In the genomic region with DNA sequence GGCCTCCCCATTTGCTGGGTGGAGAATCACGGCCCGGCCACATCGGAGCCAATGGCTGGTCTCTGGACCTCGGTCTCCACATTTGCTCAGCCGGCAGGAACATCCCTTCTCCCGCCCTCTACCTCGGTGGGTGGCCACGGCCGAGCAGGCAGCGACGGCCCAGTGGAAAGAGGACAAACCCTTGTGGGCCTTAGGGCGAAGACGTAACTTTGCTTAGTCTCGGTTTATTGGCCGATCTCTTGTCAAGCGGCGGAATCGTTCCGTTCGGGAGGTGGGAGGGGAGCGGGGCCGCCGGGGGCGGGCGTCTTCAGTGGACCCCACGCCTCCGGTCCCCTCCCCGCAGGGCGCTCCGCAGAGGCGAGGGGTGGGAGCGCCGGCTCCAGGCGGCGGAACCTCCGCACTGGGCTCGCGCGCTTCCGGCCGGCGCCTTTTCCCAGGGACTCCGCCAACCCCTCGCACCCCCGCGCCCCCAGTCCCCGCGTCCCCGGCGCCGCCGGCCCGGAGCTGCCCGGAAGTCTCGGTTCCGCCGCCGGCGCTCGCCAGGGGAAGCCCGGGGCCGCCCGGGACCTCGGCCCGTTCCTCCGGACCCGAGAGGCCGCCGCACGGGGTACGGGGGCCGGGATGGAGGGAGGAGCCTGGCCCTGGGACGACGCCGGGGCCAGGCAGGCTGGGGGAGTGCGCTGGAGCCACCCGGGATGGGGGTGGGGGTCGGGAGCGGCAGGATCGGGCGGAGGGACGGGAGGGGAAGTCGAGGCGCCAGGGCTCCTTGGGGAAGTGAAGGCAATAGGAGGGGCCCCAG, we compare ENCODE assay signal across 8 cellular contexts. TPM values are rescaled to one million over a fixed set of nuclear protein-coding genes. Genes with fewer than 3 reads are reported as not detected.
DNase-seq lines count a peak whose midpoint lies in the region; ATAC-seq, FAIRE-seq and TF ChIP-seq lines count a peak whose summit lies in the region.

ZNF580 (plus strand) TSS at position 426 of the 799 bp plus-strand sequence. CDS start 1,507 bp downstream, outside the sequence.

- peak within 1 kb of the TSS; percentile 88 for H3K4me3 Mint-ChIP-seq in T-helper 2 cell treated with Interferon-gamma antibody and Interleukin-4, amounts not matched to agents 5 μg/mL and 100 μg/mL, for 36 hours

- peaks cover 85% of the 10 kb centered on the region for H3K79me2 ChIP-seq in K562 (ENCODE audit: control insufficient read depth, insufficient read depth, low read length)
- peaks cover 79% of the 10 kb centered on the region for H3K79me2 ChIP-seq in hepatocyte

- DNase-seq in NOMO-1 (lab: John Stamatoyannopoulos, UW; ENCODE audit: unreplicated experiment in 2 of 2) (peak; percentile 36 to 46), NOMO-1 treated with dmso at 0.1 percent for 144 hours (lab: John Stamatoyannopoulos, UW; ENCODE audit: unreplicated experiment) (no peak), Kasumi-1 (lab: John Stamatoyannopoulos, UW) (peak; percentile 54 to 55), K562 (ENCODE audit: extremely low read depth in 1 of 4, low spot score in 3 of 4) (peak; percentile 80 to 87 (median 86)), hepatocyte (ENCODE audit: low spot score) (peak; percentile 83), renal cortical epithelial cell (ENCODE audit: low read depth) (peak; percentile 65)
- DNase-seq in T-helper 2 cell treated with Interferon-gamma antibody and Interleukin-4, amounts not matched to agents 5 μg/mL and 100 μg/mL, for 36 hours (ENCODE audit: low spot score), result peak; percentile 70

- H3K4me3 ChIP-seq in K562 (peak within 1 kb of the TSS; percentile 94), hepatocyte (peak within 1 kb of the TSS; percentile 99)

- intact Hi-C loops in K562 (cut with micrococcal nuclease), result no loop called here

- H3K36me3 ChIP-seq in K562 (ENCODE audit: control insufficient read depth, insufficient read depth, low read length) (peaks cover 30% of the 10 kb centered on the region; the same call in 2 of the 3 replicates), hepatocyte (replicated peaks; ENCODE audit: insufficient read depth, low read depth) (no peaks in the 10 kb centered on the region)

- WGBS in K562 (ENCODE audit: insufficient coverage, low coverage, missing lambda C conversion rate), result 5% methylated on average over 27 of the region's 84 CpGs
- WGBS in hepatocyte (ENCODE audit: low lambda C conversion rate, missing lambda C conversion rate), result 1% methylated on average over 26 of the region's 84 CpGs

- no peaks in the 10 kb centered on the region for H3K9me2 ChIP-seq in hepatocyte (replicated peaks; ENCODE audit: insufficient read depth)

- H3K4me2 ChIP-seq in K562 (ENCODE audit: insufficient read depth, low read length) (peak within 1 kb of the TSS; percentile 91), hepatocyte (peak within 1 kb of the TSS; percentile 92)

- H3K9me3 ChIP-seq in K562 (replicated peaks; ENCODE audit: control insufficient read depth, insufficient read depth, low read depth, low read length), result no peaks in the 10 kb centered on the region
- no peaks in the 10 kb centered on the region for H3K9me3 ChIP-seq in hepatocyte (ENCODE audit: low read depth)

- peaks cover 39% of the 10 kb centered on the region for H3K4me1 Mint-ChIP-seq in T-helper 2 cell treated with Interferon-gamma antibody and Interleukin-4, amounts not matched to agents 5 μg/mL and 100 μg/mL, for 36 hours (ENCODE audit: low read depth)

- peak; percentile 79 for ATAC-seq in K562
- ATAC-seq in HG02870 (IDR thresholded peaks at IDR 0.05; ENCODE audit: unreplicated experiment), result no peak

- no TSS peak for BruUV-seq in K562 (replicated peaks; lab: Mats Ljungman, UMichigan)

- POLR2A ChIA-PET in K562 (lab: Yijun Ruan, JAX), result interaction anchor here (0.6 to 1.0 kb wide), 2 partner anchors 23 to 798 kb away, joined by 3 to 4 read pairs; no protein-coding TSS in a partner anchor

- no peaks in the 10 kb centered on the region for H3K27me3 Mint-ChIP-seq in T-helper 2 cell treated with Interferon-gamma antibody and Interleukin-4, amounts not matched to agents 5 μg/mL and 100 μg/mL, for 36 hours (ENCODE audit: low read depth)

- in situ Hi-C loops in K562 (cut with MboI), result loop anchor here (25.0 kb wide), 2 partner anchors 503 to 672 kb away; partner anchors contain the start of genes TNNT1 and ZSCAN5A

- TF ChIP-seq CTCF in K562 (IDR thresholded peaks at IDR 0.05 in 2 of 3, conservative IDR thresholded peaks at IDR 0.05 in 1 of 3; ENCODE audit: insufficient read depth in 2 of 3, low read depth in 1 of 3, low read length in 3 of 3) (no peak), hepatocyte (IDR thresholded peaks at IDR 0.05; ENCODE audit: poor library complexity) (no peak)

- H3K9me3 Mint-ChIP-seq in T-helper 2 cell treated with Interferon-gamma antibody and Interleukin-4, amounts not matched to agents 5 μg/mL and 100 μg/mL, for 36 hours, result peaks cover 3% of the 10 kb centered on the region

- H4K20me1 ChIP-seq in K562 (replicated peaks; ENCODE audit: control insufficient read depth, insufficient read depth, low read length) (no peaks in the 10 kb centered on the region), hepatocyte (ENCODE audit: insufficient read depth, poor library complexity, severe bottlenecking) (no peaks in the 10 kb centered on the region)

- TF ChIP-seq EP300 in K562 (IDR thresholded peaks at IDR 0.05; ENCODE audit: low read length), result no peak

- FAIRE-seq in K562 (lab: Jason Lieb, UNC), result peak; percentile 78

- H3K36me3 Mint-ChIP-seq in T-helper 2 cell treated with Interferon-gamma antibody and Interleukin-4, amounts not matched to agents 5 μg/mL and 100 μg/mL, for 36 hours (ENCODE audit: low read depth), result peaks cover 31% of the 10 kb centered on the region

- H3K9ac ChIP-seq in K562 (ENCODE audit: insufficient read depth in 1 of 2, low read depth in 2 of 2, low read length in 2 of 2), result peak within 1 kb of the TSS; percentile 79 to 89

- H3K27ac ChIP-seq in K562 (ENCODE audit: extremely low read depth, low read depth, low read length), result peak within 1 kb of the TSS; percentile 74
- peak within 1 kb of the TSS; percentile 98 for H3K27ac ChIP-seq in hepatocyte

- TF ChIP-seq POLR2A in K562 (conservative IDR thresholded peaks at IDR 0.05), result no peak

- peak within 1 kb of the TSS; percentile 58 for H2AFZ ChIP-seq in K562 (ENCODE audit: low read depth, low read length)
- peak within 1 kb of the TSS; percentile 73 for H2AFZ ChIP-seq in hepatocyte

- peak within 1 kb of the TSS; percentile 88 for H3K27ac Mint-ChIP-seq in T-helper 2 cell treated with Interferon-gamma antibody and Interleukin-4, amounts not matched to agents 5 μg/mL and 100 μg/mL, for 36 hours

- H3K4me1 ChIP-seq in K562 (replicated peaks in 1 of 2; ENCODE audit: control insufficient read depth in 2 of 2, insufficient read depth in 2 of 2, low read length in 2 of 2), result peaks cover 43 to 65% of the 10 kb centered on the region in 2 experiments
- H3K4me1 ChIP-seq in hepatocyte (ENCODE audit: insufficient read depth), result peaks cover 18% of the 10 kb centered on the region

- H3K27me3 ChIP-seq in K562 (ENCODE audit: control insufficient read depth in 2 of 2, insufficient read depth in 2 of 2, low read length in 2 of 2), result no peaks in the 10 kb centered on the region
- no peaks in the 10 kb centered on the region for H3K27me3 ChIP-seq in hepatocyte

- H3K9me1 ChIP-seq in K562 (ENCODE audit: control insufficient read depth, insufficient read depth, low read length), result no peaks in the 10 kb centered on the region

- TF ChIP-seq RAD21 in K562 (CRISPR knock-in tag; conservative IDR thresholded peaks at IDR 0.05 in 1 of 2, IDR thresholded peaks at IDR 0.05 in 1 of 2), result no peak

- CTCF ChIA-PET in K562 (lab: Yijun Ruan, JAX; ENCODE audit: low intra/inter-chr PET ratio), result interaction anchor here (1.1 to 1.2 kb wide), 2 partner anchors 13 kb away, joined by 5 read pairs; partner anchors contain the start of gene U2AF2

TF ChIP-seq in K562, 482 proteins besides CTCF, POLR2A, EP300 and RAD21 (continues in another document):
- TF ChIP-seq MLX (CRISPR knock-in tag; conservative IDR thresholded peaks at IDR 0.05) (0 out of 4 replicates have a peak, but pooled peaks of 1 of the 2 experiments have one; percentile 54), JUNB (CRISPR knock-in tag; conservative IDR thresholded peaks at IDR 0.05) (no peak), ZNF764 (CRISPR knock-in tag; IDR thresholded peaks at IDR 0.05; ENCODE audit: low read depth) (peak; percentile 57; the same call in 1 of the 2 replicates), NR2C2 (CRISPR knock-in tag; IDR thresholded peaks at IDR 0.05) (no peak), NR2C2 (tag; IDR thresholded peaks at IDR 0.05) (peak; percentile 72)

RNA-seq across cellular contexts. Expression of gene ZNF580, which starts in this region (rescaled TPM):
- 26.2 and 41.7 TPM in 2 replicates for total RNA-seq in K562 (2011; cell fraction: chromatin; rRNA removed; ENCODE audit: low replicate concordance)
- 16.2 and 20.0 TPM in 2 replicates for total RNA-seq in K562 (2011; cell fraction: nucleolus; rRNA removed)
- 33.4 and 56.4 TPM in 2 replicates for total RNA-seq in K562 (2011; cell fraction: nucleoplasm; rRNA removed)
- total RNA-seq in K562 (2014; rRNA removed) (13.9 and 24.4 TPM in 2 replicates), K562 (2014; rRNA removed; fragmentation: Illumina TruSeq; extraction: Trizol) (5.2 and 5.7 TPM in 2 replicates), K562 (2015; rRNA removed; fragmentation: Illumina TruSeq; extraction: Trizol) (6.0 and 6.8 TPM in 2 replicates), K562 (2021) (38.0 and 47.4 TPM in 2 replicates), hepatocyte (6.1 and 10.1 TPM in 2 replicates), renal cortical epithelial cell (0.52 and 5.8 TPM in 2 replicates)
- polyA plus RNA-seq in K562 (2011; rRNA removed) (5.0 and 7.7 TPM in 2 replicates), K562 (2014; fragmentation: Illumina TruSeq; extraction: Trizol) (12.7 and 15.5 TPM in 2 replicates), K562 (2014; fragmentation: Nextera tagmentation; extraction: Ambion mirVana) (1 to 10 TPM; 2.3 to 3.9 TPM), K562 (2014; rRNA removed) (25.2 and 30.8 TPM in 2 replicates), hepatocyte (53.8 and 71.5 TPM in 2 replicates)
- polyA plus RNA-seq in K562 (2011; cell fraction: cytosol; rRNA removed), result 10.9 and 21.1 TPM in 2 replicates
- 39.9 and 68.6 TPM in 2 replicates for polyA plus RNA-seq in K562 (2011; cell fraction: nucleus; rRNA removed)
- polyA plus RNA-seq in K562 (2012), result 41.5 and 62.4 TPM in 2 replicates
- 4.4 and 4.6 TPM in 2 replicates for polyA minus RNA-seq in K562 (2011; rRNA and poly(A)+ RNA removed)
- 12.2 and 16.3 TPM in 2 replicates for polyA minus RNA-seq in K562 (2011; cell fraction: cytosol; rRNA and poly(A)+ RNA removed)
- polyA minus RNA-seq in K562 (2011; cell fraction: nucleus; rRNA and poly(A)+ RNA removed), result 7.3 and 8.8 TPM in 2 replicates
